Comparison of ENCODE assay signal across 16 cellular contexts in the genomic region with DNA sequence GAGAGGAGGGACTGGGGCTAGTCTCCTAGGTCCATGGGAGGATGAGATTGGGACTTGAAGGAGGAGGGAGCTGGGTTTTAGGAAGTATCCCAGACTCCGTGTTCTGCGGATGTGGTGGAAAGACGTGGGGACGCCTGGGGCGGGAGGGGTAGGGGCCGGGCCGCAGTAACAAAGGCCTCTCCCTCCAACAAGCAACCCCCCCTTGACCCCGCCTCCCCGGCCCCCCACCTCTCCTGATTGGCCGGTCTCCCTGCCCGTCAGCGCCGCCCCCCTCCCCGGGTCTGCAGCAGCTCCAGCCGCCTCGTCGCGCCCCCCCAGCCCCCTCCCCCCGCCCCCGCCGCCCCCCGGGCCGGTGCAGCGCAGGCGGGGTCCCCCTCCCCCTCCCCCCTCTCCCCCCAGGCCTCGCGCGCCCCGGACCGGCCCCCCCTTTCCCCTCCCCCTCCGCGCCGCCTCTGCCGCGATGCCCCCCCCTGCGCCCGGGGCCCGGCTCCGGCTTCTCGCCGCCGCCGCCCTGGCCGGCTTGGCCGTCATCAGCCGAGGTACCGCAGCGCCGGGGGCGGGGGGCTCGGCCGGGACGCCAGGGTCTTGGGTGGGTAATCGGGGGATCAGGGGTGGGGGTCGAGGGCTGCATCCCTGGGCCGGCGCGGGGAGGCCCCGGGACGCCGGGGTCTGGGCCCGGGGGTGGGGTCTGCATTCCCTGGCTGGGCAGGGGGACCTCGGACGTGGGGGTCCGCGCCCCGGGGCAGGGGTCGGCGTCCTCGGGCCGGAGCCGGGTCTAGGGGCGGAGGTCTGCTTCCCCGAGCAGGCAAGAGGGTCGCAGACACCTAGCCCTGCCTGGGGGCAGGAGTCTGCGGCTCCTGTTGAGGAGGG. TPM values are rescaled to one million over a fixed set of nuclear protein-coding genes. Genes with fewer than 3 reads are reported as not detected.
DNase-seq lines count a peak whose midpoint lies in the region; ATAC-seq, FAIRE-seq and TF ChIP-seq lines count a peak whose summit lies in the region.
"Had no signal": no experiment of that assay in that cellular context is flagged by ENCODE, and none has a peak within 500 bp of the region (broad histone marks: within the 10 kb centered on the region; RNA-seq: fewer than 3 reads in every experiment).

A gene (plus strand): TSS at position 257 of the 870 bp plus-strand sequence. CDS start 204 bp downstream, at position 461.

- POLR2A ChIA-PET in HEK293T (lab: Yijun Ruan, JAX) = no interaction called here
- POLR2A ChIA-PET in H1 (lab: Charles Lee; ENCODE audit: partially characterized antibody) = interaction anchor here (0.8 to 1.3 kb wide), 4 partner anchors 8 to 19 kb away, joined by 3 to 4 read pairs (median 3); no protein-coding TSS in a partner anchor

- H4K91ac ChIP-seq in H1 (replicated peaks; ENCODE audit: insufficient read length, low read length) = no peak within 1 kb of the TSS

- no peak within 1 kb of the TSS for H3K4ac ChIP-seq in H1 (replicated peaks; ENCODE audit: insufficient read length, low read depth, low read length)

- peak within 1 kb of the TSS; percentile 84 for H3K4me3 Mint-ChIP-seq in nephron progenitor cell

- H4K20me1 ChIP-seq in BLaER1 (no peaks in the 10 kb centered on the region), H1 (replicated peaks in 1 of 2; ENCODE audit: control insufficient read depth in 1 of 2, insufficient read depth in 2 of 2, low read length in 2 of 2) (peaks cover 0 to 3% of the 10 kb centered on the region in 2 experiments)

- H3K23me2 ChIP-seq in H1 (ENCODE audit: low read depth, low read length) = peaks cover 6% of the 10 kb centered on the region; the same call in 1 of the 2 replicates

- peaks cover 56% of the 10 kb centered on the region for H3K27me3 Mint-ChIP-seq in nephron progenitor cell (ENCODE audit: low read depth, poor library complexity)

- H3K79me1 ChIP-seq in H1 (ENCODE audit: low read depth, low read length) = no peaks in the 10 kb centered on the region

- ATAC-seq in HG02884 (IDR thresholded peaks at IDR 0.05; ENCODE audit: unreplicated experiment) = no peak
- ATAC-seq: HCT116, pancreas, Right ventricle myocardium inferior had no signal

- CTCF ChIA-PET in HEK293T (lab: Yijun Ruan, JAX) = no interaction called here
- CTCF ChIA-PET in H1 (lab: Charles Lee; ENCODE audit: partially characterized antibody) = interaction anchor here (1.1 to 1.2 kb wide), 2 partner anchors 33 to 70 kb away, joined by 3 to 4 read pairs; no protein-coding TSS in a partner anchor

- H3K27ac Mint-ChIP-seq in nephron progenitor cell = no peak within 1 kb of the TSS
- H3K27ac Mint-ChIP-seq: activated T-helper 2 cell treated with anti-CD3 and anti-CD28 coated beads, Interferon-gamma antibody, Interleukin-2, Interleukin-4, amounts not matched to agents 10 μg/mL and 5 μg/mL and 100 μg/mL, durations not matched to agents 14 hours and 24 hours and 36 hours had no signal

- peaks cover 17% of the 10 kb centered on the region for H3K4me1 Mint-ChIP-seq in nephron progenitor cell

- WGBS in H1 (ENCODE audit: extremely low coverage in 1 of 2, insufficient coverage in 1 of 2, insufficient read length in 1 of 2, insufficient replicate concordance in 2 of 2, low coverage in 1 of 2, low lambda C conversion rate in 2 of 2, missing lambda C conversion rate in 1 of 2), 2 experiments = 0% methylated on average over 15 of the region's 76 CpGs; no CpG with 5 or more reads in 1 of the 2 experiments

- H4K5ac ChIP-seq in H1 (ENCODE audit: insufficient read length, low read depth, low read length) = peak within 1 kb of the TSS; percentile 74

- no peak for TF ChIP-seq RAD21 in H1 (IDR thresholded peaks at IDR 0.05 in 1 of 2, conservative IDR thresholded peaks at IDR 0.05 in 1 of 2; ENCODE audit: low read depth in 2 of 2, low read length in 2 of 2)

- H3K14ac ChIP-seq in H1 (ENCODE audit: insufficient read length) = no peak within 1 kb of the TSS

- no peak for TF ChIP-seq EP300 in H1 (IDR thresholded peaks at IDR 0.05; ENCODE audit: borderline replicate concordance in 1 of 2, low read depth in 2 of 2, low read length in 2 of 2)

- peaks cover 11% of the 10 kb centered on the region for H3K36me3 Mint-ChIP-seq in nephron progenitor cell (ENCODE audit: low read depth)

- H3K27ac ChIP-seq in BLaER1 = no peak within 1 kb of the TSS
- no peak within 1 kb of the TSS for H3K27ac ChIP-seq in H1 (ENCODE audit: low read depth, low read length)
- H3K27ac ChIP-seq: pancreas had no signal

- H3K56ac ChIP-seq in H1 (replicated peaks; ENCODE audit: insufficient read length, low read depth, low read length) = no peak within 1 kb of the TSS

- H3K18ac ChIP-seq in H1 (ENCODE audit: extremely low read depth, low read length) = peak within 1 kb of the TSS; percentile 48

- no peak within 1 kb of the TSS for H2BK20ac ChIP-seq in H1 (ENCODE audit: low read length)

- no peaks in the 10 kb centered on the region for H3K27me3 ChIP-seq in BLaER1
- H3K27me3 ChIP-seq in H1 (replicated peaks in 1 of 4; ENCODE audit: control insufficient read depth in 3 of 4, extremely low read depth in 1 of 4, insufficient read depth in 3 of 4, low read length in 3 of 4) = no peaks in the 10 kb centered on the region; a peak in 2 of 7 replicates

- H2BK12ac ChIP-seq in H1 (ENCODE audit: low read depth, low read length) = no peak within 1 kb of the TSS

- H3K4me1 ChIP-seq in BLaER1 = peaks cover 13% of the 10 kb centered on the region
- H3K4me1 ChIP-seq in H1 (replicated peaks in 1 of 4; ENCODE audit: control insufficient read depth in 3 of 4, insufficient read depth in 4 of 4, low read length in 3 of 4) = peaks cover 3 to 9% (median 6%) of the 10 kb centered on the region in 4 experiments; a peak in 5 of 7 replicates
- H3K4me1 ChIP-seq: pancreas had no signal

- H2BK15ac ChIP-seq in H1 (ENCODE audit: low read length) = no peak within 1 kb of the TSS

- peak within 1 kb of the TSS; percentile 34 for H3K4me2 ChIP-seq in BLaER1
- peak within 1 kb of the TSS; percentile 79 to 80 for H3K4me2 ChIP-seq in H1 (ENCODE audit: insufficient read depth in 1 of 2, low read depth in 2 of 2, low read length in 2 of 2)

- no peak within 1 kb of the TSS for H2AK5ac ChIP-seq in H1 (ENCODE audit: low read depth, low read length)

- TF ChIP-seq POLR2A in H1 (IDR thresholded peaks at IDR 0.05; ENCODE audit: control extremely low read depth in 1 of 2, low read depth in 2 of 2, low read length in 2 of 2) = no peak

- no peak within 1 kb of the TSS for H4K8ac ChIP-seq in H1 (ENCODE audit: extremely low read depth, insufficient read depth, low read length)

- H2BK120ac ChIP-seq in H1 (replicated peaks; ENCODE audit: low read depth, low read length) = no peak within 1 kb of the TSS

- H2BK5ac ChIP-seq in H1 (ENCODE audit: low read depth, low read length) = no peak within 1 kb of the TSS; the same call in 1 of the 2 replicates

- peaks cover 30% of the 10 kb centered on the region for H3K9me3 Mint-ChIP-seq in nephron progenitor cell

- FAIRE-seq in H1 (lab: Jason Lieb, UNC) = no peak
- FAIRE-seq: pancreas had no signal

- TF ChIP-seq CTCF in H1 (IDR thresholded peaks at IDR 0.05; ENCODE audit: control extremely low read depth in 1 of 3, insufficient read depth in 1 of 3, low read depth in 1 of 3, low read length in 3 of 3) (no peak), nephron progenitor cell (IDR thresholded peaks at IDR 0.05) (no peak)

- peak within 1 kb of the TSS; percentile 19; the same call in 1 of the 2 replicates for H3K9ac ChIP-seq in BLaER1
- peak within 1 kb of the TSS in 3 of 4 experiments; percentile 13 to 66 (median 34); a peak in 5 of 7 replicates for H3K9ac ChIP-seq in H1 (replicated peaks in 1 of 4; ENCODE audit: extremely low read depth in 1 of 4, low read depth in 3 of 4, low read length in 3 of 4)

- no peaks in the 10 kb centered on the region for H3K36me3 ChIP-seq in BLaER1
- H3K36me3 ChIP-seq in H1 (ENCODE audit: control insufficient read depth in 2 of 4, insufficient read depth in 4 of 4, low read length in 3 of 4) = 0 out of 8 replicates have a peak, but pooled peaks cover 0 to 2% (median 0%) of the 10 kb centered on the region in 4 experiments
- H3K36me3 ChIP-seq: pancreas had no signal

- H2AFZ ChIP-seq in H1 (ENCODE audit: low read length) = no peak within 1 kb of the TSS

- H3K9me3 ChIP-seq in BLaER1 (peaks cover 24% of the 10 kb centered on the region), H1 (ENCODE audit: insufficient read depth in 2 of 2, low read depth in 1 of 2, low read length in 1 of 2) (no peaks in the 10 kb centered on the region)
- H3K9me3 ChIP-seq: pancreas had no signal

- H3K79me2 ChIP-seq in H1 (ENCODE audit: control insufficient read depth in 1 of 2, insufficient read depth in 2 of 2, low read length in 2 of 2) = no peaks in the 10 kb centered on the region

- no peak within 1 kb of the TSS for H3K23ac ChIP-seq in H1 (ENCODE audit: insufficient read length)

- H3K4me3 ChIP-seq in BLaER1 (peak within 1 kb of the TSS; percentile 41; the same call in 1 of the 2 replicates), H1 (ENCODE audit: extremely low read depth in 1 of 4, insufficient read depth in 2 of 4, low read depth in 3 of 4, low read length in 4 of 4) (peak within 1 kb of the TSS; percentile 42 to 77 (median 56))
- H3K4me3 ChIP-seq: pancreas had no signal

- DNase-seq in HEK293T (ENCODE audit: extremely low spot score) (peak; percentile 49), H1 (ENCODE audit: low read depth in 1 of 2, low spot score in 2 of 2) (no peak), nephron progenitor cell (peak; percentile 57), COR-L47 (lab: John Stamatoyannopoulos, UW) (no peak), OCI-M1 (lab: John Stamatoyannopoulos, UW) (no peak)
- no peak for DNase-seq in activated CD4-positive, alpha-beta T cell treated with anti-CD3 and anti-CD28 coated beads, Interleukin-2, amount 50 U/mL, for 1 hour
- DNase-seq: activated CD4-positive, alpha-beta T cell treated with anti-CD3 and anti-CD28 coated beads, Interleukin-2, amount 50 U/mL, for 4 hours; NCI-H2029; NCI-H748 treated with DMSO at 0.1 percent for 48 hours; pancreas; T-helper 9 cell had no signal

TF ChIP-seq in HEK293T, 16 proteins besides CTCF, POLR2A, EP300 and RAD21 (continues in another document):
- TF ChIP-seq FOXM1 (IDR thresholded peaks at IDR 0.05; ENCODE audit: borderline replicate concordance) (no peak), FOXK2 (IDR thresholded peaks at IDR 0.05) (no peak), BHLHE40 (IDR thresholded peaks at IDR 0.05; ENCODE audit: borderline replicate concordance) (no peak)

TF ChIP-seq in H1, 55 proteins besides CTCF, POLR2A, EP300 and RAD21:
- TF ChIP-seq KDM1A (IDR thresholded peaks at IDR 0.05; ENCODE audit: borderline replicate concordance, low read length) (no peak), MAFK (IDR thresholded peaks at IDR 0.05; ENCODE audit: low read depth, low read length) (no peak)
TF ChIP-seq in H1: peak in this region for 0.

RNA-seq across cellular contexts. Expression of the gene that starts here (rescaled TPM):
- 31.8 and 34.1 TPM in 2 replicates for total RNA-seq in H1 (2021; fragmentation: NEBNext Ultra II Directional; extraction: Animal tissue kit (Norgen Biotek cat#: 25700))
- 34.6 and 51.4 TPM in 2 replicates for polyA plus RNA-seq in H1 (2011; rRNA removed)
- polyA plus RNA-seq in H1 (2011; cell fraction: cytosol; rRNA removed) = 28.1 TPM
- 51.5 TPM for polyA plus RNA-seq in H1 (2011; cell fraction: nucleus; rRNA removed)
- 26.0 to 58.9 TPM (median 46.8 TPM) in 4 replicates for polyA plus RNA-seq in H1 (2012, experiment 1 of 2)
- 34.9 TPM for polyA plus RNA-seq in H1 (2012, experiment 2 of 2)
- polyA plus RNA-seq in H1 (2013, experiment 1 of 2) = 44.4 TPM
- 46.3 TPM for polyA plus RNA-seq in H1 (2013, experiment 2 of 2)
- 9.6 and 13.7 TPM in 2 replicates for polyA minus RNA-seq in H1 (2011; rRNA and poly(A)+ RNA removed)
- 18.7 TPM for polyA minus RNA-seq in H1 (2011; cell fraction: cytosol; rRNA and poly(A)+ RNA removed)
- 13.6 TPM for polyA minus RNA-seq in H1 (2011; cell fraction: nucleus; rRNA and poly(A)+ RNA removed)
- total RNA-seq: Right ventricle myocardium inferior had no signal

Comparison
In these comparisons a context has a peak if more than half of its experiments do, and no peak if none do; other contexts are left out.
1. DNase-seq: peak in HEK293T (single experiment) and nephron progenitor cell (single experiment); none in H1 (0 of 2), COR-L47 (single experiment), activated CD4-positive, alpha-beta T cell treated with anti-CD3 and anti-CD28 coated beads, Interleukin-2, amount 50 U/mL, for 1 hour (single experiment) and OCI-M1 (single experiment).